In genomic region chr9:110933350-110934001, GRCh38 we compare ENCODE assay signal across 10 cellular contexts.
DNase-seq lines count a peak whose midpoint lies in the region; ATAC-seq and TF ChIP-seq lines count a peak whose summit lies in the region.
"Had no signal": no experiment of that assay in that cellular context is flagged by ENCODE, and none has a peak within 500 bp of the region (broad histone marks: within the 10 kb centered on the region; RNA-seq: fewer than 3 reads in every experiment).

No MANE protein-coding gene starts in this region.

- no peak overlapping the region for H2BK5ac ChIP-seq in neuronal stem cell (ENCODE audit: low read length)

- H3K27ac ChIP-seq in breast epithelium (peak overlapping the region; percentile 10 to 64), neuronal stem cell (replicated peaks; ENCODE audit: low read length) (no peak overlapping the region)

- TF ChIP-seq CTCF in breast epithelium (IDR thresholded peaks at IDR 0.05) (no peak), MCF 10A (IDR thresholded peaks at IDR 0.05; ENCODE audit: unreplicated experiment) (no peak)

- WGBS in neuronal stem cell (ENCODE audit: extremely low coverage in 2 of 2, insufficient read length in 2 of 2, insufficient replicate concordance in 1 of 2), 2 donors, result no CpG with 5 or more reads among the region's 4 CpGs

- ATAC-seq in HG02884 (IDR thresholded peaks at IDR 0.05; ENCODE audit: unreplicated experiment), result peak; percentile 80
- no peak for ATAC-seq in HG03139 (IDR thresholded peaks at IDR 0.05; ENCODE audit: unreplicated experiment)

- H3K4ac ChIP-seq in neuronal stem cell (ENCODE audit: low read length), result no peak overlapping the region

- H2BK15ac ChIP-seq in neuronal stem cell (ENCODE audit: low read length), result no peak overlapping the region

- TF ChIP-seq POLR2A in breast epithelium (IDR thresholded peaks at IDR 0.05), result no peak

- CTCF ChIA-PET in MCF 10A (lab: Yijun Ruan, JAX), result interaction anchor here (0.6 to 0.7 kb wide), 2 partner anchors 189 to 285 kb away, joined by 3 read pairs; no protein-coding TSS in a partner anchor

- intact Hi-C loops in breast epithelium (cut with DNase I; ENCODE audit: low total_unique reads) (no loop called here), MCF 10A (cut with micrococcal nuclease) (no loop called here)

- no peaks in the 10 kb centered on the region for H3K9me3 Mint-ChIP-seq in MCF 10A (ENCODE audit: unreplicated experiment)

- DNase-seq in breast epithelium (ENCODE audit: low spot score in 2 of 2) (no peak), MCF 10A (ENCODE audit: unreplicated experiment) (no peak), RPMI7951 (ENCODE audit: low read depth) (peak; percentile 63), neuronal stem cell (ENCODE audit: low spot score) (no peak)
- no peak for DNase-seq in activated naive CD4-positive, alpha-beta T cell (lab: John Stamatoyannopoulos, UW)
- DNase-seq in activated effector memory CD4-positive, alpha-beta T cell treated with anti-CD3 and anti-CD28 coated beads, Interleukin-2, amount 50 U/mL, for 16 hours, result no peak

- BruUV-seq in MCF 10A (replicated peaks; lab: Mats Ljungman, UMichigan), result no TSS peak

- H2BK12ac ChIP-seq in neuronal stem cell (ENCODE audit: low read length), result no peak overlapping the region

- H3K27me3 ChIP-seq in breast epithelium (no peaks in the 10 kb centered on the region), neuronal stem cell (ENCODE audit: control insufficient read depth in 3 of 3, insufficient read depth in 3 of 3, low read depth in 1 of 3, low read length in 3 of 3) (no peaks in the 10 kb centered on the region)
- H3K27me3 ChIP-seq: esophagus muscularis mucosa had no signal

- peaks cover 2% of the 10 kb centered on the region for H3K4me1 Mint-ChIP-seq in MCF 10A (ENCODE audit: insufficient read depth, unreplicated experiment)

- no peak overlapping the region for H3K9ac ChIP-seq in neuronal stem cell (ENCODE audit: low read depth, low read length, poor library complexity)

- POLR2A ChIA-PET in MCF 10A (lab: Yijun Ruan, JAX), result interaction anchor here (0.7 kb wide), 1 partner anchor 218 kb away, joined by 3 read pairs; no protein-coding TSS in a partner anchor

- H3K27ac Mint-ChIP-seq in MCF 10A (ENCODE audit: low read depth, unreplicated experiment), result no peak overlapping the region

- H2BK120ac ChIP-seq in neuronal stem cell (ENCODE audit: low read depth, low read length), result no peak overlapping the region

- no peak overlapping the region for H3K23ac ChIP-seq in neuronal stem cell (ENCODE audit: low read depth, low read length, poor library complexity)

- H3K18ac ChIP-seq in neuronal stem cell (ENCODE audit: low read length), result no peak overlapping the region

- H3K4me1 ChIP-seq in breast epithelium, result no peaks in the 10 kb centered on the region
- no peaks in the 10 kb centered on the region for H3K4me1 ChIP-seq in neuronal stem cell (ENCODE audit: control insufficient read depth in 2 of 2, insufficient read depth in 1 of 2, low read depth in 1 of 2, low read length in 2 of 2)

- no peak overlapping the region for H3K4me2 ChIP-seq in neuronal stem cell (ENCODE audit: insufficient read depth, low read length, poor library complexity, severe bottlenecking)

- no peak overlapping the region for H2AFZ ChIP-seq in neuronal stem cell (ENCODE audit: low read length)

- no peaks in the 10 kb centered on the region for H3K36me3 ChIP-seq in breast epithelium
- peaks cover 0 to 31% of the 10 kb centered on the region in 2 donors for H3K36me3 ChIP-seq in neuronal stem cell (replicated peaks in 1 of 2; ENCODE audit: control insufficient read depth in 2 of 2, insufficient read depth in 2 of 2, low read length in 2 of 2)
- H3K36me3 ChIP-seq: esophagus muscularis mucosa had no signal

- H3K79me1 ChIP-seq in neuronal stem cell (ENCODE audit: low read depth, low read length), result no peaks in the 10 kb centered on the region

- H3K4me3 Mint-ChIP-seq in MCF 10A (ENCODE audit: unreplicated experiment), result no peak overlapping the region

- no peak overlapping the region for H2AK5ac ChIP-seq in neuronal stem cell (ENCODE audit: low read depth, low read length)

- no peaks in the 10 kb centered on the region for H3K36me3 Mint-ChIP-seq in MCF 10A (ENCODE audit: insufficient read depth, unreplicated experiment)

- H4K8ac ChIP-seq in neuronal stem cell (ENCODE audit: low read depth, low read length), result no peak overlapping the region

- H3K9me3 ChIP-seq in breast epithelium (no peaks in the 10 kb centered on the region), neuronal stem cell (replicated peaks in 1 of 2; ENCODE audit: control insufficient read depth in 2 of 2, insufficient read depth in 1 of 2, low read depth in 1 of 2, low read length in 2 of 2) (peaks cover 0 to 3% of the 10 kb centered on the region in 2 donors)
- H3K9me3 ChIP-seq: esophagus muscularis mucosa had no signal

- no peaks in the 10 kb centered on the region for H3K27me3 Mint-ChIP-seq in MCF 10A (ENCODE audit: insufficient read depth, unreplicated experiment)

- H3K4me3 ChIP-seq in breast epithelium (no peak overlapping the region), neuronal stem cell (ENCODE audit: low read length in 2 of 2) (no peak overlapping the region)
- H3K4me3 ChIP-seq: esophagus muscularis mucosa, lung had no signal

- no peak overlapping the region for H3K14ac ChIP-seq in neuronal stem cell (ENCODE audit: low read length)

- H4K91ac ChIP-seq in neuronal stem cell (ENCODE audit: low read depth, low read length, poor library complexity), result no peak overlapping the region
